Comparison of ENCODE assay signal across 18 cellular contexts in the genomic region with DNA sequence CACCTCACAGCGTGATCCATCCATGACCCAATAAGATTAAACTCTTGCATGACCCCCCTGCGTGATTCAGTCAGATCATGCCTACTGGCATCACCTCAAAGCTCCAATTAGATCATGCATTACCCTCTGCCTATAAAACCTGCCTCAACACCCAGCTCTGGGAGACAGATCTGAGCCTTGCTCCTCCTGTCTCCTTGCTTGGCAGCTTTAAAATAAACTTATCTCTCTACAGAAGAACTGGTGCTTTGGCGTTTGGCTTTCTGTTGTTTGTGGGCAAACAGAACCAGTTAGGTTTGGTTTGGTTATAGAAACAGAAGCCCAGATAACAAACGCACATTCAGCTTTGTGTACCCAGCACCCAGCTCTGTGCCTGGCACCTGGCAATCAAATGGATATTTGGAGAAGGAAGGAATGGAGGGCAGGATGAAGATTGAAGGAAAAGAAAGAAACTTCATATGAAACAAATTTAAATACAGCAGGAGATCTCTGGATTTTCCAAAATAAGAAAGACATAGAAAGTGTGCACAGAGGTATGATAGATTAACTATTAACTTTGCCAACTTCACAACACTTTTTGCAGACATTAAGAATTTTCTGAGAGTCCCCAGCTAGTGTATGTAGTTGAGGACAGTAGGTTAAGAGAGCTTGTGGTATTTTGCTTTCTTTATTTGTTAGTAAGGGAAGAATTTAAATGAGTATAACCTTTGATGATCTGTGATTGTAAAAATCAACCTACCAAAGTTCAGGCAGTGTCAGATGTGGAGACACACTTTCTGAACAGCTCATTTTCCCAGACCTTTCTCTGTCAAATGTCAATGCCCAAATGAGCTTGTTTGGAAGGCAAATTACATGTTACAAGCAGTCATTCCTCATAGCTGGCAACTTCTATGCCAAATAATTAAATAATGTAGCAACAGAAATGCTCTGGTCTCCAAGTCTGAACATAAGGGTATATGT.
A peak's percentile ranks its signal among the peaks of the same experiment; 100 is the strongest.
DNase-seq lines count a peak whose midpoint lies in the region; ATAC-seq and TF ChIP-seq lines count a peak whose summit lies in the region.
"Had no signal": no experiment of that assay in that cellular context is flagged by ENCODE, and none has a peak within 500 bp of the region (broad histone marks: within the 10 kb centered on the region; RNA-seq: fewer than 3 reads in every experiment).

No MANE protein-coding gene starts in this region.

- DNase-seq in NCI-H345 (lab: John Stamatoyannopoulos, UW) (peak; percentile 66), NCI-H345 treated with DMSO at 0.1 percent for 48 hours (lab: John Stamatoyannopoulos, UW; ENCODE audit: unreplicated experiment) (no peak), NCI-H2196 (lab: John Stamatoyannopoulos, UW; ENCODE audit: unreplicated experiment) (peak; percentile 65), stomach (peak; percentile 60)
- DNase-seq: CD8-positive, alpha-beta T cell; MM.1S; NCI-H1092; NCI-H1694 treated with DMSO at 0.1 percent for 48 hours; NCI-H2171 treated with DMSO at 0.1 percent for 48 hours; NCI-H748 treated with DMSO at 0.1 percent for 48 hours; PC-9; SIG-M5; T-helper 1 cell had no signal

- no peak for TF ChIP-seq EP300 in stomach (IDR thresholded peaks at IDR 0.05)

- H3K27ac ChIP-seq in VCaP (peak overlapping the region; percentile 45), stomach (peak overlapping the region in 4 of 5 donors; percentile 34 to 65 (median 62))
- H3K27ac ChIP-seq: BLaER1, PC-9, RWPE1 had no signal

- 26 to 67% (median 32%) methylated on average over 4 of the region's 4 CpGs for WGBS in stomach, 5 donors

- TF ChIP-seq POLR2A in stomach (IDR thresholded peaks at IDR 0.05), result no peak

- no peak overlapping the region for H3K4me3 ChIP-seq in stomach
- H3K4me3 ChIP-seq: BLaER1, PC-9 had no signal

- ATAC-seq in GM19351 (IDR thresholded peaks at IDR 0.05; ENCODE audit: unreplicated experiment) (no peak), GM19395 (IDR thresholded peaks at IDR 0.05; ENCODE audit: unreplicated experiment) (no peak)
- ATAC-seq: CD8-positive, alpha-beta T cell had no signal

- no peaks in the 10 kb centered on the region for H3K9me3 ChIP-seq in stomach

- H3K27me3 ChIP-seq in stomach, result no peaks in the 10 kb centered on the region
- H3K27me3 ChIP-seq: BLaER1 had no signal

- intact Hi-C loops in stomach (cut with DNase I; ENCODE audit: low total_unique reads), result no loop called here

- no peaks in the 10 kb centered on the region for H3K36me3 ChIP-seq in stomach
- H3K36me3 ChIP-seq: BLaER1 had no signal

- TF ChIP-seq CTCF in VCaP (conservative IDR thresholded peaks at IDR 0.05), result no peak
- TF ChIP-seq CTCF in stomach (IDR thresholded peaks at IDR 0.05), result no peak

- peaks cover 0 to 20% (median 7%) of the 10 kb centered on the region in 4 donors for H3K4me1 ChIP-seq in stomach
- H3K4me1 ChIP-seq: BLaER1 had no signal
